ENCODE assay signal across 9 cellular contexts in the genomic region with DNA sequence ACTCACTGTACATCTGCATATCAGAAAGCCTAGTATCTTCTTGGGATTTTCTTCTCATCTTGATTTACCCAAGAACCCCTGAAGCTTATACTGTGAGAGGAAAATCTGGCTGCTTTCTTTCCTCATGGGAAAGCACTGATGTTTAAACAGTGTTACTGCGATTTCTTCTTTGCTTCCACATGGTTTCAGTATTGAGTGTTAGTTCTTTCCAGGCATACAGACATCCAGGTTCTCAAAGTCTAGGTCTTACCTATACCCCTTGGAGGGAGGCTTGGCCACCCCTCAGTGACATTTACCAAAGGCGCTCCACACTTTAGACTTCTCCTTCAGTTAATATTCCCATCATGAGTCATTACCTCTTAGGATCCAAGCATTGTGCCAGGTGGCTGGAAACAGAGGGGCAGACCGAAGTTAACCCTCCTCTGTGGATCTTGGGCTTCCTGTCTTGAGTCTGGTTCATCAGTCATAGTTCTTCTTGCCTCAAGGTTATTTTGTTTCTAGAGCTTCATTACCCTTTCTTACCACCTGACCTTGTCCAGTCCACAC.
A peak's percentile ranks its signal among the peaks of the same experiment; 100 is the strongest.
DNase-seq lines count a peak whose midpoint lies in the region; ATAC-seq and TF ChIP-seq lines count a peak whose summit lies in the region.
"Had no signal": no experiment of that assay in that cellular context is flagged by ENCODE, and none has a peak within 500 bp of the region (broad histone marks: within the 10 kb centered on the region; RNA-seq: fewer than 3 reads in every experiment).

No MANE protein-coding gene starts in this region.

- DNase-seq in AG09319 (ENCODE audit: extremely low read depth, low read depth), result no peak
- peak; percentile 7 for DNase-seq in OCI-M1 (lab: John Stamatoyannopoulos, UW)
- DNase-seq in hepatic stellate cell (ENCODE audit: low spot score), result peak; percentile 4
- DNase-seq in NCI-H2029 treated with DMSO at 0.1 percent for 48 hours (lab: John Stamatoyannopoulos, UW), result no peak
- no peak for DNase-seq in GM19238 (ENCODE audit: insufficient read length, low spot score)
- DNase-seq: ovary had no signal

- TF ChIP-seq CTCF in AG09319 (IDR thresholded peaks at IDR 0.05; ENCODE audit: low read depth, low read length) (peak; percentile 25), GM12873 (IDR thresholded peaks at IDR 0.05; ENCODE audit: insufficient read depth, low read depth, low read length, missing control alignments) (peak; percentile 35)

- ATAC-seq in GM18498 (IDR thresholded peaks at IDR 0.05; ENCODE audit: unreplicated experiment), result no peak
- ATAC-seq in GM21360 (IDR thresholded peaks at IDR 0.05; ENCODE audit: unreplicated experiment), result no peak

Comparison
In these comparisons a context has a peak if more than half of its experiments do, and no peak if none do; other contexts are left out.
1. DNase-seq: peak in OCI-M1 (single experiment) and hepatic stellate cell (single experiment); none in AG09319 (single experiment), NCI-H2029 treated with DMSO at 0.1 percent for 48 hours (single experiment) and GM19238 (single experiment).